In the genomic region with DNA sequence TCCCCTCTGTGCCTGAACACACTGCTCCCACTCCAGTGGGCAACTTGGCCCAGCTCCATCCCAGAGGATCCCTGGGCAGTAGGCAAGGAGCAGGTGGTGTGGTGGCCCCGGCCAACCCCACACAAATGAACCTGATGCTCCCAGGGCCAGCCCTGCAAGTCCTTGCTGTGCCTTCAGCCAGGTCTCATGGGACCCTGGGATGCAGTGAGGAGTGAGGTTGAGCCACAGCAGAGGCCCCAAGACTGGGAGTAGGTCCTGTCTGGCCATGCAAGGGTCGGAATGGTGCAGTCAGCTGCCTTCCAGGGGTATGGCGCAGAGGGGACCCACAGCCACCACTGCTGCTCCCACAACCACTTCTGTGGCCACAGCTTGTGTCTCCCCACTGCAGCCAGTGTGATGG, we compare ENCODE assay signal across 21 cellular contexts.
"Had no signal": no experiment of that assay in that cellular context is flagged by ENCODE, and none has a peak within 500 bp of the region (broad histone marks: within the 10 kb centered on the region; RNA-seq: fewer than 3 reads in every experiment).

No MANE protein-coding gene starts in this region.

- H3K4me3 ChIP-seq: SJSA1, SK-N-MC had no signal

- H3K9me3 ChIP-seq: SJSA1 had no signal

- H3K36me3 ChIP-seq: SJSA1 had no signal

- DNase-seq: KBM-7, MV-4-11, NCI-H1048, NCI-H1105, NCI-H1417, NCI-H1436 treated with DMSO at 0.1 percent for 48 hours, NCI-H1694 treated with DMSO at 0.1 percent for 48 hours, NCI-H2029, NCI-H2081 treated with DMSO at 0.1 percent for 48 hours, NCI-H2171, NCI-H226, NCI-H446, NCI-H510A, NCI-H524 treated with DMSO at 0.1 percent for 48 hours, NCI-H69, NCI-H774, Right ventricle myocardium superior, RPMI8226, SIG-M5 had no signal

- H3K4me1 ChIP-seq: SJSA1 had no signal

- H3K27me3 ChIP-seq: SJSA1 had no signal

- H3K27ac ChIP-seq: SJSA1, SK-N-MC had no signal
